1 cellular context compared by ENCODE assay signal in the genomic region with DNA sequence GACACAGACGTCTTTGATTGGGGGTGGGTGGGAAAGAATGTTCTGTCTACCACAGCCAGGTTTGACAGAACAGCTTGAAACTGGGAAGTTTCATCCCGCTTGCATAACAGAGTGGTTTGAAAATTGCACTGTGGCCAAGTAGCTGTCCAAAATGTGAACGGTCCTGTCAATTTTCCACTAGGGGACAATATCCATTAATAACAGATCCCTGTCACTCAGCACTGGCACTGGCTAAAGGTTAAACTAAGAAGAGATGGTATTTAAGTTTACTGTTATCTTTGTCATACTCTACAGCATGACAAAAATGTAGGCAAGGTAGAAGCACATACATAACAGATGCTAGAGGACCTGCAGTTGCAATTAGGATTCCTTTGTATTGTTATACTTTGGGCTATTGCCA.
TF ChIP-seq lines count a peak whose summit lies in the region.

No MANE protein-coding gene starts in this region.

TF ChIP-seq in HepG2, 621 proteins besides CTCF, POLR2A, EP300 and RAD21 (continued from another document):
- TF ChIP-seq, protein P1, sequence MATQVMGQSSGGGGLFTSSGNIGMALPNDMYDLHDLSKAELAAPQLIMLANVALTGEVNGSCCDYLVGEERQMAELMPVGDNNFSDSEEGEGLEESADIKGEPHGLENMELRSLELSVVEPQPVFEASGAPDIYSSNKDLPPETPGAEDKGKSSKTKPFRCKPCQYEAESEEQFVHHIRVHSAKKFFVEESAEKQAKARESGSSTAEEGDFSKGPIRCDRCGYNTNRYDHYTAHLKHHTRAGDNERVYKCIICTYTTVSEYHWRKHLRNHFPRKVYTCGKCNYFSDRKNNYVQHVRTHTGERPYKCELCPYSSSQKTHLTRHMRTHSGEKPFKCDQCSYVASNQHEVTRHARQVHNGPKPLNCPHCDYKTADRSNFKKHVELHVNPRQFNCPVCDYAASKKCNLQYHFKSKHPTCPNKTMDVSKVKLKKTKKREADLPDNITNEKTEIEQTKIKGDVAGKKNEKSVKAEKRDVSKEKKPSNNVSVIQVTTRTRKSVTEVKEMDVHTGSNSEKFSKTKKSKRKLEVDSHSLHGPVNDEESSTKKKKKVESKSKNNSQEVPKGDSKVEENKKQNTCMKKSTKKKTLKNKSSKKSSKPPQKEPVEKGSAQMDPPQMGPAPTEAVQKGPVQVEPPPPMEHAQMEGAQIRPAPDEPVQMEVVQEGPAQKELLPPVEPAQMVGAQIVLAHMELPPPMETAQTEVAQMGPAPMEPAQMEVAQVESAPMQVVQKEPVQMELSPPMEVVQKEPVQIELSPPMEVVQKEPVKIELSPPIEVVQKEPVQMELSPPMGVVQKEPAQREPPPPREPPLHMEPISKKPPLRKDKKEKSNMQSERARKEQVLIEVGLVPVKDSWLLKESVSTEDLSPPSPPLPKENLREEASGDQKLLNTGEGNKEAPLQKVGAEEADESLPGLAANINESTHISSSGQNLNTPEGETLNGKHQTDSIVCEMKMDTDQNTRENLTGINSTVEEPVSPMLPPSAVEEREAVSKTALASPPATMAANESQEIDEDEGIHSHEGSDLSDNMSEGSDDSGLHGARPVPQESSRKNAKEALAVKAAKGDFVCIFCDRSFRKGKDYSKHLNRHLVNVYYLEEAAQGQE (IDR thresholded peaks at IDR 0.05; ENCODE audit: borderline replicate concordance in 1 of 2, low read depth in 1 of 2, low read length in 2 of 2), result peak in 1 of 2 experiments; percentile 68; a peak in 1 of 4 replicates
- TF ChIP-seq, protein P2, sequence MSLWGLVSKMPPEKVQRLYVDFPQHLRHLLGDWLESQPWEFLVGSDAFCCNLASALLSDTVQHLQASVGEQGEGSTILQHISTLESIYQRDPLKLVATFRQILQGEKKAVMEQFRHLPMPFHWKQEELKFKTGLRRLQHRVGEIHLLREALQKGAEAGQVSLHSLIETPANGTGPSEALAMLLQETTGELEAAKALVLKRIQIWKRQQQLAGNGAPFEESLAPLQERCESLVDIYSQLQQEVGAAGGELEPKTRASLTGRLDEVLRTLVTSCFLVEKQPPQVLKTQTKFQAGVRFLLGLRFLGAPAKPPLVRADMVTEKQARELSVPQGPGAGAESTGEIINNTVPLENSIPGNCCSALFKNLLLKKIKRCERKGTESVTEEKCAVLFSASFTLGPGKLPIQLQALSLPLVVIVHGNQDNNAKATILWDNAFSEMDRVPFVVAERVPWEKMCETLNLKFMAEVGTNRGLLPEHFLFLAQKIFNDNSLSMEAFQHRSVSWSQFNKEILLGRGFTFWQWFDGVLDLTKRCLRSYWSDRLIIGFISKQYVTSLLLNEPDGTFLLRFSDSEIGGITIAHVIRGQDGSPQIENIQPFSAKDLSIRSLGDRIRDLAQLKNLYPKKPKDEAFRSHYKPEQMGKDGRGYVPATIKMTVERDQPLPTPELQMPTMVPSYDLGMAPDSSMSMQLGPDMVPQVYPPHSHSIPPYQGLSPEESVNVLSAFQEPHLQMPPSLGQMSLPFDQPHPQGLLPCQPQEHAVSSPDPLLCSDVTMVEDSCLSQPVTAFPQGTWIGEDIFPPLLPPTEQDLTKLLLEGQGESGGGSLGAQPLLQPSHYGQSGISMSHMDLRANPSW (CRISPR knock-in tag; IDR thresholded peaks at IDR 0.05; ENCODE audit: borderline replicate concordance), result no peak
- TF ChIP-seq XRCC5 (optimal IDR thresholded peaks at IDR 0.05; ENCODE audit: low read length) (peak; percentile 26), THYN1 (CRISPR knock-in tag; IDR thresholded peaks at IDR 0.05; ENCODE audit: borderline replicate concordance, low read depth) (0 out of 2 replicates have a peak, but pooled peaks have one; percentile 54), DNMT3B (CRISPR knock-in tag; conservative IDR thresholded peaks at IDR 0.05) (no peak), ZNF547 (CRISPR knock-in tag; IDR thresholded peaks at IDR 0.05) (no peak), MIER2 (CRISPR knock-in tag; IDR thresholded peaks at IDR 0.05) (peak; percentile 62; the same call in 1 of the 2 replicates), ZNF343 (CRISPR knock-in tag; IDR thresholded peaks at IDR 0.05) (no peak), SMC3 (IDR thresholded peaks at IDR 0.05; ENCODE audit: low read length) (peak; percentile 85), ZNF251 (CRISPR knock-in tag; IDR thresholded peaks at IDR 0.05) (no peak), GABPB1 (CRISPR knock-in tag; IDR thresholded peaks at IDR 0.05) (no peak), AGO1 (IDR thresholded peaks at IDR 0.05; ENCODE audit: low read depth, low read length, poor library complexity, severe bottlenecking) (no peak), SAFB2 (CRISPR knock-in tag; IDR thresholded peaks at IDR 0.05; ENCODE audit: borderline replicate concordance, low read depth) (no peak), PTBP1 (IDR thresholded peaks at IDR 0.05; ENCODE audit: low read depth, low read length, poor library complexity, severe bottlenecking) (no peak), ZBTB20 (CRISPR knock-in tag; IDR thresholded peaks at IDR 0.05; ENCODE audit: borderline replicate concordance, low read depth) (no peak), IKZF4 (CRISPR knock-in tag; IDR thresholded peaks at IDR 0.05; ENCODE audit: borderline replicate concordance, low read depth, not compliant biosample characterization) (no peak), TARDBP (CRISPR knock-in tag; IDR thresholded peaks at IDR 0.05) (0 out of 2 replicates have a peak, but pooled peaks have one; percentile 28)
- TF ChIP-seq, protein P3, sequence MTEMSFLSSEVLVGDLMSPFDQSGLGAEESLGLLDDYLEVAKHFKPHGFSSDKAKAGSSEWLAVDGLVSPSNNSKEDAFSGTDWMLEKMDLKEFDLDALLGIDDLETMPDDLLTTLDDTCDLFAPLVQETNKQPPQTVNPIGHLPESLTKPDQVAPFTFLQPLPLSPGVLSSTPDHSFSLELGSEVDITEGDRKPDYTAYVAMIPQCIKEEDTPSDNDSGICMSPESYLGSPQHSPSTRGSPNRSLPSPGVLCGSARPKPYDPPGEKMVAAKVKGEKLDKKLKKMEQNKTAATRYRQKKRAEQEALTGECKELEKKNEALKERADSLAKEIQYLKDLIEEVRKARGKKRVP (CRISPR knock-in tag; IDR thresholded peaks at IDR 0.05), result 0 out of 4 replicates have a peak, but pooled peaks of 1 of the 2 experiments have one; percentile 29
- TF ChIP-seq, protein P4, sequence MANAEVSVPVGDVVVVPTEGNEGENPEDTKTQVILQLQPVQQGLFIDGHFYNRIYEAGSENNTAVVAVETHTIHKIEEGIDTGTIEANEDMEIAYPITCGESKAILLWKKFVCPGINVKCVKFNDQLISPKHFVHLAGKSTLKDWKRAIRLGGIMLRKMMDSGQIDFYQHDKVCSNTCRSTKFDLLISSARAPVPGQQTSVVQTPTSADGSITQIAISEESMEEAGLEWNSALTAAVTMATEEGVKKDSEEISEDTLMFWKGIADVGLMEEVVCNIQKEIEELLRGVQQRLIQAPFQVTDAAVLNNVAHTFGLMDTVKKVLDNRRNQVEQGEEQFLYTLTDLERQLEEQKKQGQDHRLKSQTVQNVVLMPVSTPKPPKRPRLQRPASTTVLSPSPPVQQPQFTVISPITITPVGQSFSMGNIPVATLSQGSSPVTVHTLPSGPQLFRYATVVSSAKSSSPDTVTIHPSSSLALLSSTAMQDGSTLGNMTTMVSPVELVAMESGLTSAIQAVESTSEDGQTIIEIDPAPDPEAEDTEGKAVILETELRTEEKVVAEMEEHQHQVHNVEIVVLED (CRISPR knock-in tag; IDR thresholded peaks at IDR 0.05; ENCODE audit: borderline replicate concordance), result 0 out of 2 replicates have a peak, but pooled peaks have one; percentile 18
- TF ChIP-seq, protein P5, sequence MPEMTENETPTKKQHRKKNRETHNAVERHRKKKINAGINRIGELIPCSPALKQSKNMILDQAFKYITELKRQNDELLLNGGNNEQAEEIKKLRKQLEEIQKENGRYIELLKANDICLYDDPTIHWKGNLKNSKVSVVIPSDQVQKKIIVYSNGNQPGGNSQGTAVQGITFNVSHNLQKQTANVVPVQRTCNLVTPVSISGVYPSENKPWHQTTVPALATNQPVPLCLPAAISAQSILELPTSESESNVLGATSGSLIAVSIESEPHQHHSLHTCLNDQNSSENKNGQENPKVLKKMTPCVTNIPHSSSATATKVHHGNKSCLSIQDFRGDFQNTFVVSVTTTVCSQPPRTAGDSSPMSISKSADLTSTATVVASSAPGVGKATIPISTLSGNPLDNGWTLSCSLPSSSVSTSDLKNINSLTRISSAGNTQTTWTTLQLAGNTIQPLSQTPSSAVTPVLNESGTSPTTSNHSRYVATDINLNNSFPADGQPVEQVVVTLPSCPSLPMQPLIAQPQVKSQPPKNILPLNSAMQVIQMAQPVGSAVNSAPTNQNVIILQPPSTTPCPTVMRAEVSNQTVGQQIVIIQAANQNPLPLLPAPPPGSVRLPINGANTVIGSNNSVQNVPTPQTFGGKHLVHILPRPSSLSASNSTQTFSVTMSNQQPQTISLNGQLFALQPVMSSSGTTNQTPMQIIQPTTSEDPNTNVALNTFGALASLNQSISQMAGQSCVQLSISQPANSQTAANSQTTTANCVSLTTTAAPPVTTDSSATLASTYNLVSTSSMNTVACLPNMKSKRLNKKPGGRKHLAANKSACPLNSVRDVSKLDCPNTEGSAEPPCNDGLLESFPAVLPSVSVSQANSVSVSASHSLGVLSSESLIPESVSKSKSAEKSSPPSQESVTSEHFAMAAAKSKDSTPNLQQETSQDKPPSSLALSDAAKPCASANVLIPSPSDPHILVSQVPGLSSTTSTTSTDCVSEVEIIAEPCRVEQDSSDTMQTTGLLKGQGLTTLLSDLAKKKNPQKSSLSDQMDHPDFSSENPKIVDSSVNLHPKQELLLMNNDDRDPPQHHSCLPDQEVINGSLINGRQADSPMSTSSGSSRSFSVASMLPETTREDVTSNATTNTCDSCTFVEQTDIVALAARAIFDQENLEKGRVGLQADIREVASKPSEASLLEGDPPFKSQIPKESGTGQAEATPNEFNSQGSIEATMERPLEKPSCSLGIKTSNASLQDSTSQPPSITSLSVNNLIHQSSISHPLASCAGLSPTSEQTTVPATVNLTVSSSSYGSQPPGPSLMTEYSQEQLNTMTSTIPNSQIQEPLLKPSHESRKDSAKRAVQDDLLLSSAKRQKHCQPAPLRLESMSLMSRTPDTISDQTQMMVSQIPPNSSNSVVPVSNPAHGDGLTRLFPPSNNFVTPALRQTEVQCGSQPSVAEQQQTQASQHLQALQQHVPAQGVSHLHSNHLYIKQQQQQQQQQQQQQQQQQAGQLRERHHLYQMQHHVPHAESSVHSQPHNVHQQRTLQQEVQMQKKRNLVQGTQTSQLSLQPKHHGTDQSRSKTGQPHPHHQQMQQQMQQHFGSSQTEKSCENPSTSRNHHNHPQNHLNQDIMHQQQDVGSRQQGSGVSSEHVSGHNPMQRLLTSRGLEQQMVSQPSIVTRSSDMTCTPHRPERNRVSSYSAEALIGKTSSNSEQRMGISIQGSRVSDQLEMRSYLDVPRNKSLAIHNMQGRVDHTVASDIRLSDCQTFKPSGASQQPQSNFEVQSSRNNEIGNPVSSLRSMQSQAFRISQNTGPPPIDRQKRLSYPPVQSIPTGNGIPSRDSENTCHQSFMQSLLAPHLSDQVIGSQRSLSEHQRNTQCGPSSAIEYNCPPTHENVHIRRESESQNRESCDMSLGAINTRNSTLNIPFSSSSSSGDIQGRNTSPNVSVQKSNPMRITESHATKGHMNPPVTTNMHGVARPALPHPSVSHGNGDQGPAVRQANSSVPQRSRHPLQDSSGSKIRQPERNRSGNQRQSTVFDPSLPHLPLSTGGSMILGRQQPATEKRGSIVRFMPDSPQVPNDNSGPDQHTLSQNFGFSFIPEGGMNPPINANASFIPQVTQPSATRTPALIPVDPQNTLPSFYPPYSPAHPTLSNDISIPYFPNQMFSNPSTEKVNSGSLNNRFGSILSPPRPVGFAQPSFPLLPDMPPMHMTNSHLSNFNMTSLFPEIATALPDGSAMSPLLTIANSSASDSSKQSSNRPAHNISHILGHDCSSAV (CRISPR knock-in tag; IDR thresholded peaks at IDR 0.05; ENCODE audit: borderline replicate concordance), result no peak
- TF ChIP-seq, protein P6, sequence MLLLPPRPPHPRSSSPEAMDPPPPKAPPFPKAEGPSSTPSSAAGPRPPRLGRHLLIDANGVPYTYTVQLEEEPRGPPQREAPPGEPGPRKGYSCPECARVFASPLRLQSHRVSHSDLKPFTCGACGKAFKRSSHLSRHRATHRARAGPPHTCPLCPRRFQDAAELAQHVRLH (CRISPR knock-in tag; IDR thresholded peaks at IDR 0.05; ENCODE audit: borderline replicate concordance, low read depth), result 0 out of 2 replicates have a peak, but pooled peaks have one; percentile 40
- TF ChIP-seq, protein P7, sequence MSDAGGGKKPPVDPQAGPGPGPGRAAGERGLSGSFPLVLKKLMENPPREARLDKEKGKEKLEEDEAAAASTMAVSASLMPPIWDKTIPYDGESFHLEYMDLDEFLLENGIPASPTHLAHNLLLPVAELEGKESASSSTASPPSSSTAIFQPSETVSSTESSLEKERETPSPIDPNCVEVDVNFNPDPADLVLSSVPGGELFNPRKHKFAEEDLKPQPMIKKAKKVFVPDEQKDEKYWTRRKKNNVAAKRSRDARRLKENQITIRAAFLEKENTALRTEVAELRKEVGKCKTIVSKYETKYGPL (CRISPR knock-in tag; IDR thresholded peaks at IDR 0.05), result peak; percentile 94
